Comparison of ENCODE assay signal across 2 cellular contexts in genomic region chr1:109239580-109240068, GRCh38.
TF ChIP-seq lines count a peak whose summit lies in the region.

No MANE protein-coding gene starts in this region.

TF ChIP-seq in K562, 482 proteins besides CTCF, POLR2A, EP300 and RAD21 (continued from another document and continues in another):
- TF ChIP-seq FUS (optimal IDR thresholded peaks at IDR 0.05; ENCODE audit: low read depth, low read length) (no peak), REST (CRISPR knock-in tag; IDR thresholded peaks at IDR 0.05; ENCODE audit: low read depth) (peak; percentile 31; the same call in 1 of the 2 replicates), ZBTB8A (IDR thresholded peaks at IDR 0.05; ENCODE audit: partially characterized antibody) (no peak), E2F8 (IDR thresholded peaks at IDR 0.05; ENCODE audit: low read depth, partially characterized antibody) (peak; percentile 78), FOXP1 (CRISPR knock-in tag; IDR thresholded peaks at IDR 0.05) (0 out of 2 replicates have a peak, but pooled peaks have one; percentile 14), KLF13 (tag; IDR thresholded peaks at IDR 0.05; ENCODE audit: borderline replicate concordance, low read depth) (no peak), ETV6 (IDR thresholded peaks at IDR 0.05; ENCODE audit: borderline replicate concordance in 1 of 2, low read depth in 2 of 2, low read length in 1 of 2) (0 out of 4 replicates have a peak, but pooled peaks of 1 of the 2 experiments have one; percentile 4), ETV6 (CRISPR knock-in tag; IDR thresholded peaks at IDR 0.05; ENCODE audit: borderline replicate concordance) (no peak), EGR1 (conservative IDR thresholded peaks at IDR 0.05) (no peak), ZNF766 (CRISPR knock-in tag; conservative IDR thresholded peaks at IDR 0.05) (no peak), ZNF175 (CRISPR knock-in tag; IDR thresholded peaks at IDR 0.05; ENCODE audit: low read depth) (no peak), MYBL2 (IDR thresholded peaks at IDR 0.05; ENCODE audit: low read depth) (no peak), MYBL2 (CRISPR knock-in tag; IDR thresholded peaks at IDR 0.05; ENCODE audit: borderline replicate concordance) (no peak), POLR3G (IDR thresholded peaks at IDR 0.05; ENCODE audit: extremely low read depth, insufficient read length, insufficient replicate concordance) (no peak), NKRF (IDR thresholded peaks at IDR 0.05; ENCODE audit: borderline replicate concordance) (peak; percentile 30; the same call in 1 of the 2 replicates), HCFC1 (IDR thresholded peaks at IDR 0.05; ENCODE audit: low read depth, low read length) (peak; percentile 41; the same call in 1 of the 2 replicates), TCF3 (CRISPR knock-in tag; IDR thresholded peaks at IDR 0.05) (no peak), ELF1 (tag; IDR thresholded peaks at IDR 0.05) (no peak), JUN (IDR thresholded peaks at IDR 0.05; ENCODE audit: borderline replicate concordance, low read depth, low read length) (no peak), JUN (CRISPR knock-in tag; IDR thresholded peaks at IDR 0.05; ENCODE audit: borderline replicate concordance) (0 out of 2 replicates have a peak, but pooled peaks have one; percentile 32), KHSRP (IDR thresholded peaks at IDR 0.05) (0 out of 2 replicates have a peak, but pooled peaks have one; percentile 9), SOX6 (IDR thresholded peaks at IDR 0.05) (0 out of 2 replicates have a peak, but pooled peaks have one; percentile 22), ZNF785 (CRISPR knock-in tag; IDR thresholded peaks at IDR 0.05) (no peak), SUPT5H (IDR thresholded peaks at IDR 0.05) (peak; percentile 50)

TF ChIP-seq in HepG2, 621 proteins besides CTCF, POLR2A, EP300 and RAD21 (continued from another document and continues in another):
- TF ChIP-seq ZBTB4 (CRISPR knock-in tag; IDR thresholded peaks at IDR 0.05; ENCODE audit: borderline replicate concordance) (no peak), ZIK1 (CRISPR knock-in tag; IDR thresholded peaks at IDR 0.05; ENCODE audit: borderline replicate concordance, low read depth) (no peak), ZNF775 (CRISPR knock-in tag; IDR thresholded peaks at IDR 0.05; ENCODE audit: borderline replicate concordance) (no peak), RBM22 (optimal IDR thresholded peaks at IDR 0.05; ENCODE audit: low read length) (peak; percentile 66), ZNF646 (CRISPR knock-in tag; IDR thresholded peaks at IDR 0.05) (no peak), MXD1 (CRISPR knock-in tag; IDR thresholded peaks at IDR 0.05) (no peak), TCF7L2 (IDR thresholded peaks at IDR 0.05; ENCODE audit: low read depth, low read length) (no peak), ZNF362 (CRISPR knock-in tag; IDR thresholded peaks at IDR 0.05; ENCODE audit: borderline replicate concordance) (no peak), HOMEZ (CRISPR knock-in tag; IDR thresholded peaks at IDR 0.05; ENCODE audit: low read depth) (no peak), ZNF781 (CRISPR knock-in tag; IDR thresholded peaks at IDR 0.05; ENCODE audit: borderline replicate concordance, not compliant biosample characterization) (no peak), HOXA7 (CRISPR knock-in tag; IDR thresholded peaks at IDR 0.05) (no peak), EED (CRISPR knock-in tag; IDR thresholded peaks at IDR 0.05) (no peak), PAWR (CRISPR knock-in tag; IDR thresholded peaks at IDR 0.05; ENCODE audit: borderline replicate concordance) (no peak), DZIP1 (CRISPR knock-in tag; IDR thresholded peaks at IDR 0.05) (no peak), ZBTB49 (CRISPR knock-in tag; IDR thresholded peaks at IDR 0.05; ENCODE audit: borderline replicate concordance) (no peak), NCOR1 (IDR thresholded peaks at IDR 0.05; ENCODE audit: borderline replicate concordance, low read length) (no peak), ESRRA (CRISPR knock-in tag; IDR thresholded peaks at IDR 0.05; ENCODE audit: low read depth) (no peak), ZNF616 (CRISPR knock-in tag; IDR thresholded peaks at IDR 0.05; ENCODE audit: low read depth) (no peak), CREM (IDR thresholded peaks at IDR 0.05) (no peak), CREM (CRISPR knock-in tag; IDR thresholded peaks at IDR 0.05) (no peak), SP2 (CRISPR knock-in tag; IDR thresholded peaks at IDR 0.05) (no peak), LRRFIP1 (CRISPR knock-in tag; conservative IDR thresholded peaks at IDR 0.05) (no peak), ZNF496 (CRISPR knock-in tag; IDR thresholded peaks at IDR 0.05; ENCODE audit: insufficient replicate concordance) (no peak)
